Comparison of ENCODE assay signal across 8 cellular contexts in the genomic region with DNA sequence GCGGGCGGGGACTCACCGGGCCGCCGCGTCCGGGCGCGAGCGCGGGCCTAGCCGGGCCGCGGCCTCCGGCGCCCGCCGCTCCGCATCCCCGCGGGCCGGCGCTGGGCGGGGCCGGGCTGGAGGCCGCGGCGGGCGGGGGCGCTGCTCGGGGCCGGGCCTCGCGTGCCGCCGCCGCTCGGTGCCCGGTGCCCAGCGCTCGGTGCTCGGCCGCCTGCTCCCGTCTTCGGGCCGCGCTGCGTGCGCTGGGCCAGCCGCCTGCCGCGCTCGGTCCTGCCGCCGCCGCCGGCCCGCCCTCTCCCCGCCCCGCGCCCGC. TPM values are rescaled to one million over a fixed set of nuclear protein-coding genes. Genes with fewer than 3 reads are reported as not detected.
DNase-seq lines count a peak whose midpoint lies in the region; ATAC-seq, FAIRE-seq and TF ChIP-seq lines count a peak whose summit lies in the region.

TSS of gene AKT1 (minus strand) at position 281 of the 313 bp plus-strand sequence. CDS start 3,105 bp downstream, outside the sequence.

- BruUV-seq in MCF 10A (replicated peaks; lab: Mats Ljungman, UMichigan): no TSS peak

- CTCF ChIA-PET in MCF 10A (lab: Yijun Ruan, JAX): no interaction called here

- FAIRE-seq in HTR-8/SVneo (lab: Jason Lieb, UNC): no peak

- H3K4me3 Mint-ChIP-seq in MCF 10A (ENCODE audit: unreplicated experiment): peak within 1 kb of the TSS; percentile 85

- H3K4me1 ChIP-seq in HUES48 (ENCODE audit: control insufficient read depth, insufficient read depth, low read length): peaks cover 32% of the 10 kb centered on the region
- peaks cover 29 to 77% of the 10 kb centered on the region in 2 donors for H3K4me1 ChIP-seq in left lung
- peaks cover 72% of the 10 kb centered on the region for H3K4me1 ChIP-seq in suprapubic skin

- ATAC-seq in left lung: no peak

- no peak for DNase-seq in MCF 10A (ENCODE audit: unreplicated experiment)
- peak in 1 of 2 donors; percentile 92 for DNase-seq in left lung
- no peak for DNase-seq in suprapubic skin (ENCODE audit: low spot score in 2 of 2)
- no peak for DNase-seq in HTR-8/SVneo (ENCODE audit: insufficient read length, low spot score)
- DNase-seq in erythroblast (lab: John Stamatoyannopoulos, UW): no peak
- no peak for DNase-seq in stimulated activated CD4-positive, alpha-beta T cell treated with anti-CD3 and anti-CD28 coated beads, Interleukin-4, amount 100 ng/mL, for 4 hours

- no peak for TF ChIP-seq EP300 in suprapubic skin (IDR thresholded peaks at IDR 0.05)

- TF ChIP-seq POLR2A in suprapubic skin (IDR thresholded peaks at IDR 0.05): no peak
- no peak for TF ChIP-seq POLR2A in erythroblast (IDR thresholded peaks at IDR 0.05; ENCODE audit: low read length)

- TF ChIP-seq CTCF in MCF 10A (IDR thresholded peaks at IDR 0.05; ENCODE audit: unreplicated experiment) (no peak), left lung (IDR thresholded peaks at IDR 0.05) (no peak), suprapubic skin (IDR thresholded peaks at IDR 0.05) (no peak)

- H3K27me3 Mint-ChIP-seq in MCF 10A (ENCODE audit: insufficient read depth, unreplicated experiment): no peaks in the 10 kb centered on the region

- H3K9me3 ChIP-seq in HUES48 (ENCODE audit: control insufficient read depth, insufficient read depth, low read length): no peaks in the 10 kb centered on the region
- no peaks in the 10 kb centered on the region for H3K9me3 ChIP-seq in left lung
- no peaks in the 10 kb centered on the region for H3K9me3 ChIP-seq in suprapubic skin

- H3K27ac Mint-ChIP-seq in MCF 10A (ENCODE audit: low read depth, unreplicated experiment): peak within 1 kb of the TSS; percentile 75

- POLR2A ChIA-PET in MCF 10A (lab: Yijun Ruan, JAX): interaction anchor here (0.5 to 2.0 kb wide), 9 partner anchors 22 to 225 kb away, joined by 3 to 10 read pairs (median 3); partner anchors contain the start of genes CDCA4, CEP170B and SIVA1

- peaks cover 33% of the 10 kb centered on the region for H3K4me1 Mint-ChIP-seq in MCF 10A (ENCODE audit: insufficient read depth, unreplicated experiment)

- intact Hi-C loops in MCF 10A (cut with micrococcal nuclease): no loop called here
- intact Hi-C loops in left lung (cut with DNase I): no loop called here

- no peaks in the 10 kb centered on the region for H3K9me3 Mint-ChIP-seq in MCF 10A (ENCODE audit: unreplicated experiment)

- H3K27ac ChIP-seq in HUES48 (ENCODE audit: low read depth, low read length) (no peak within 1 kb of the TSS), left lung (peak within 1 kb of the TSS; percentile 79 to 81), suprapubic skin (peak within 1 kb of the TSS; percentile 79)

- peaks cover 39% of the 10 kb centered on the region for H3K27me3 ChIP-seq in HUES48 (ENCODE audit: control insufficient read depth, insufficient read depth, low read length)
- peaks cover 0 to 4% of the 10 kb centered on the region in 2 donors for H3K27me3 ChIP-seq in left lung
- H3K27me3 ChIP-seq in suprapubic skin: no peaks in the 10 kb centered on the region

- no peak within 1 kb of the TSS; the same call in 1 of the 2 replicates for H3K9ac ChIP-seq in HUES48 (ENCODE audit: low read depth, low read length)

- WGBS in suprapubic skin: no CpG with 5 or more reads among the region's 62 CpGs

- H3K4me3 ChIP-seq in GM08714 (ENCODE audit: low read length): peak within 1 kb of the TSS; percentile 59
- H3K4me3 ChIP-seq in HUES48 (ENCODE audit: low read depth, low read length): peak within 1 kb of the TSS; percentile 75
- H3K4me3 ChIP-seq in left lung: peak within 1 kb of the TSS; percentile 73 to 86
- peak within 1 kb of the TSS; percentile 92 for H3K4me3 ChIP-seq in suprapubic skin

- no peaks in the 10 kb centered on the region for H3K36me3 Mint-ChIP-seq in MCF 10A (ENCODE audit: insufficient read depth, unreplicated experiment)

- peaks cover 17% of the 10 kb centered on the region; the same call in 1 of the 2 replicates for H3K36me3 ChIP-seq in HUES48 (ENCODE audit: control insufficient read depth, insufficient read depth, low read length)
- H3K36me3 ChIP-seq in left lung: peaks cover 0 to 22% of the 10 kb centered on the region in 2 donors
- peaks cover 16% of the 10 kb centered on the region for H3K36me3 ChIP-seq in suprapubic skin

RNA-seq across cellular contexts. Expression of gene AKT1, which starts in this region (rescaled TPM):
- total RNA-seq in MCF 10A (2022) (83.3 and 96.3 TPM in 2 replicates), left lung (100 to 1,000 TPM; 173 to 176 TPM), suprapubic skin (10 to 100 TPM; 63.1 to 77.6 (median 70.4) TPM)
